1 cellular context compared by ENCODE assay signal in genomic region chr19:6372594-6373095, GRCh38.
A peak's percentile ranks its signal among the peaks of the same experiment; 100 is the strongest.
TF ChIP-seq lines count a peak whose summit lies in the region.

ALKBH7 (plus strand) TSS chr19:6372794; CDS start chr19:6372821, 27 bp downstream.

TF ChIP-seq in HepG2, 621 proteins besides CTCF, POLR2A, EP300 and RAD21 (continued from another document and continues in another):
- no peak for TF ChIP-seq HMGXB3 (CRISPR knock-in tag; IDR thresholded peaks at IDR 0.05; ENCODE audit: borderline replicate concordance)
- no peak for TF ChIP-seq HNRNPUL1 (IDR thresholded peaks at IDR 0.05; ENCODE audit: low read depth, low read length)
- TF ChIP-seq ZNF576 (CRISPR knock-in tag; IDR thresholded peaks at IDR 0.05), result 0 out of 2 replicates have a peak, but pooled peaks have one; percentile 30
- TF ChIP-seq TEAD2 (CRISPR knock-in tag; IDR thresholded peaks at IDR 0.05), result no peak
- TF ChIP-seq, protein P1, sequence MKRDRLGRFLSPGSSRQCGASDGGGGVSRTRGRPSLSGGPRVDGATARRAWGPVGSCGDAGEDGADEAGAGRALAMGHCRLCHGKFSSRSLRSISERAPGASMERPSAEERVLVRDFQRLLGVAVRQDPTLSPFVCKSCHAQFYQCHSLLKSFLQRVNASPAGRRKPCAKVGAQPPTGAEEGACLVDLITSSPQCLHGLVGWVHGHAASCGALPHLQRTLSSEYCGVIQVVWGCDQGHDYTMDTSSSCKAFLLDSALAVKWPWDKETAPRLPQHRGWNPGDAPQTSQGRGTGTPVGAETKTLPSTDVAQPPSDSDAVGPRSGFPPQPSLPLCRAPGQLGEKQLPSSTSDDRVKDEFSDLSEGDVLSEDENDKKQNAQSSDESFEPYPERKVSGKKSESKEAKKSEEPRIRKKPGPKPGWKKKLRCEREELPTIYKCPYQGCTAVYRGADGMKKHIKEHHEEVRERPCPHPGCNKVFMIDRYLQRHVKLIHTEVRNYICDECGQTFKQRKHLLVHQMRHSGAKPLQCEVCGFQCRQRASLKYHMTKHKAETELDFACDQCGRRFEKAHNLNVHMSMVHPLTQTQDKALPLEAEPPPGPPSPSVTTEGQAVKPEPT (CRISPR knock-in tag; IDR thresholded peaks at IDR 0.05; ENCODE audit: low read depth), result no peak
- TF ChIP-seq SIX1 (CRISPR knock-in tag; IDR thresholded peaks at IDR 0.05; ENCODE audit: borderline replicate concordance), result no peak
- TF ChIP-seq, protein P2, sequence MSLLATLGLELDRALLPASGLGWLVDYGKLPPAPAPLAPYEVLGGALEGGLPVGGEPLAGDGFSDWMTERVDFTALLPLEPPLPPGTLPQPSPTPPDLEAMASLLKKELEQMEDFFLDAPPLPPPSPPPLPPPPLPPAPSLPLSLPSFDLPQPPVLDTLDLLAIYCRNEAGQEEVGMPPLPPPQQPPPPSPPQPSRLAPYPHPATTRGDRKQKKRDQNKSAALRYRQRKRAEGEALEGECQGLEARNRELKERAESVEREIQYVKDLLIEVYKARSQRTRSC (CRISPR knock-in tag; IDR thresholded peaks at IDR 0.05; ENCODE audit: low read depth), result no peak
- TF ChIP-seq ZSCAN25 (CRISPR knock-in tag; IDR thresholded peaks at IDR 0.05), result no peak
- no peak for TF ChIP-seq ZNF451 (CRISPR knock-in tag; IDR thresholded peaks at IDR 0.05)
- no peak for TF ChIP-seq ZNF572 (CRISPR knock-in tag; IDR thresholded peaks at IDR 0.05)
- no peak for TF ChIP-seq ZNF646 (CRISPR knock-in tag; IDR thresholded peaks at IDR 0.05)
- 0 out of 2 replicates have a peak, but pooled peaks have one; percentile 27 for TF ChIP-seq NFE2L1 (CRISPR knock-in tag; IDR thresholded peaks at IDR 0.05; ENCODE audit: borderline replicate concordance)
- no peak; the same call in 1 of the 2 replicates for TF ChIP-seq ATF1 (CRISPR knock-in tag; IDR thresholded peaks at IDR 0.05)
- TF ChIP-seq PLSCR1 (CRISPR knock-in tag; IDR thresholded peaks at IDR 0.05; ENCODE audit: borderline replicate concordance), result no peak
- TF ChIP-seq PHF20 (CRISPR knock-in tag; IDR thresholded peaks at IDR 0.05), result 0 out of 2 replicates have a peak, but pooled peaks have one; percentile 32
- no peak for TF ChIP-seq FOXO4 (CRISPR knock-in tag; conservative IDR thresholded peaks at IDR 0.05)
- TF ChIP-seq, protein P3, sequence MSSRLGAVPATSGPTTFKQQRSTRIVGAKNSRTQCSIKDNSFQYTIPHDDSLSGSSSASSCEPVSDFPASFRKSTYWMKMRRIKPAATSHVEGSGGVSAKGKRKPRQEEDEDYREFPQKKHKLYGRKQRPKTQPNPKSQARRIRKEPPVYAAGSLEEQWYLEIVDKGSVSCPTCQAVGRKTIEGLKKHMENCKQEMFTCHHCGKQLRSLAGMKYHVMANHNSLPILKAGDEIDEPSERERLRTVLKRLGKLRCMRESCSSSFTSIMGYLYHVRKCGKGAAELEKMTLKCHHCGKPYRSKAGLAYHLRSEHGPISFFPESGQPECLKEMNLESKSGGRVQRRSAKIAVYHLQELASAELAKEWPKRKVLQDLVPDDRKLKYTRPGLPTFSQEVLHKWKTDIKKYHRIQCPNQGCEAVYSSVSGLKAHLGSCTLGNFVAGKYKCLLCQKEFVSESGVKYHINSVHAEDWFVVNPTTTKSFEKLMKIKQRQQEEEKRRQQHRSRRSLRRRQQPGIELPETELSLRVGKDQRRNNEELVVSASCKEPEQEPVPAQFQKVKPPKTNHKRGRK (CRISPR knock-in tag; IDR thresholded peaks at IDR 0.05), result no peak
- TF ChIP-seq ATF7 (IDR thresholded peaks at IDR 0.05), result no peak
- TF ChIP-seq ATF7 (CRISPR knock-in tag; IDR thresholded peaks at IDR 0.05), result no peak; the same call in 1 of the 2 replicates
- no peak for TF ChIP-seq RBAK (CRISPR knock-in tag; IDR thresholded peaks at IDR 0.05)
- 0 out of 2 replicates have a peak, but pooled peaks have one; percentile 57 for TF ChIP-seq ZNF83 (CRISPR knock-in tag; IDR thresholded peaks at IDR 0.05; ENCODE audit: borderline replicate concordance)
- TF ChIP-seq DDIT3 (CRISPR knock-in tag; IDR thresholded peaks at IDR 0.05), result no peak
- TF ChIP-seq GZF1 (CRISPR knock-in tag; IDR thresholded peaks at IDR 0.05), result no peak
- TF ChIP-seq KDM2A (CRISPR knock-in tag; IDR thresholded peaks at IDR 0.05; ENCODE audit: borderline replicate concordance, low read depth), result peak; percentile 68
- no peak for TF ChIP-seq TOE1 (CRISPR knock-in tag; IDR thresholded peaks at IDR 0.05)
- TF ChIP-seq THAP11 (CRISPR knock-in tag; IDR thresholded peaks at IDR 0.05), result peak; percentile 16; the same call in 1 of the 2 replicates
- 0 out of 2 replicates have a peak, but pooled peaks have one; percentile 38 for TF ChIP-seq POGZ (CRISPR knock-in tag; IDR thresholded peaks at IDR 0.05)
- TF ChIP-seq ZNF761 (CRISPR knock-in tag; conservative IDR thresholded peaks at IDR 0.05), result peak; percentile 90
- TF ChIP-seq MED8 (CRISPR knock-in tag; IDR thresholded peaks at IDR 0.05; ENCODE audit: insufficient replicate concordance), result peak; percentile 72
- peak; percentile 83; the same call in 1 of the 2 replicates for TF ChIP-seq ARNT2 (CRISPR knock-in tag; IDR thresholded peaks at IDR 0.05; ENCODE audit: low read depth)
- no peak for TF ChIP-seq SKI (IDR thresholded peaks at IDR 0.05; ENCODE audit: partially characterized antibody)
- TF ChIP-seq, protein P4, sequence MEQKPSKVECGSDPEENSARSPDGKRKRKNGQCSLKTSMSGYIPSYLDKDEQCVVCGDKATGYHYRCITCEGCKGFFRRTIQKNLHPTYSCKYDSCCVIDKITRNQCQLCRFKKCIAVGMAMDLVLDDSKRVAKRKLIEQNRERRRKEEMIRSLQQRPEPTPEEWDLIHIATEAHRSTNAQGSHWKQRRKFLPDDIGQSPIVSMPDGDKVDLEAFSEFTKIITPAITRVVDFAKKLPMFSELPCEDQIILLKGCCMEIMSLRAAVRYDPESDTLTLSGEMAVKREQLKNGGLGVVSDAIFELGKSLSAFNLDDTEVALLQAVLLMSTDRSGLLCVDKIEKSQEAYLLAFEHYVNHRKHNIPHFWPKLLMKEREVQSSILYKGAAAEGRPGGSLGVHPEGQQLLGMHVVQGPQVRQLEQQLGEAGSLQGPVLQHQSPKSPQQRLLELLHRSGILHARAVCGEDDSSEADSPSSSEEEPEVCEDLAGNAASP (CRISPR knock-in tag; IDR thresholded peaks at IDR 0.05; ENCODE audit: borderline replicate concordance), result no peak
- TF ChIP-seq RXRA (CRISPR knock-in tag; IDR thresholded peaks at IDR 0.05), result peak; percentile 32; the same call in 1 of the 2 replicates
- TF ChIP-seq ZNF546 (CRISPR knock-in tag; conservative IDR thresholded peaks at IDR 0.05), result no peak
- TF ChIP-seq ZNF503 (CRISPR knock-in tag; IDR thresholded peaks at IDR 0.05), result 0 out of 2 replicates have a peak, but pooled peaks have one; percentile 12
- peak; percentile 11; the same call in 1 of the 2 replicates for TF ChIP-seq MYC (CRISPR knock-in tag; IDR thresholded peaks at IDR 0.05; ENCODE audit: borderline replicate concordance)
- TF ChIP-seq SSRP1 (CRISPR knock-in tag; IDR thresholded peaks at IDR 0.05), result no peak
- TF ChIP-seq TAF1 (CRISPR knock-in tag; IDR thresholded peaks at IDR 0.05), result peak; percentile 91
- 0 out of 2 replicates have a peak, but pooled peaks have one; percentile 61 for TF ChIP-seq KLF13 (CRISPR knock-in tag; IDR thresholded peaks at IDR 0.05)
